ENCODE assay signal across 16 cellular contexts in genomic region chr10:12380999-12381398, GRCh38. TPM values are rescaled to one million over a fixed set of nuclear protein-coding genes. Genes with fewer than 3 reads are reported as not detected.
DNase-seq lines count a peak whose midpoint lies in the region; ATAC-seq and TF ChIP-seq lines count a peak whose summit lies in the region.
"Had no signal": no experiment of that assay in that cellular context is flagged by ENCODE, and none has a peak within 500 bp of the region (broad histone marks: within the 10 kb centered on the region; RNA-seq: fewer than 3 reads in every experiment).

No MANE protein-coding gene starts in this region.

- H3K36me3 Mint-ChIP-seq in activated CD4-positive, alpha-beta memory T cell treated with anti-CD3 and anti-CD28 coated beads for 36 hours, result peaks cover 2% of the 10 kb centered on the region
- peaks cover 7% of the 10 kb centered on the region for H3K36me3 Mint-ChIP-seq in activated CD4-positive, alpha-beta memory T cell treated with anti-CD3 and anti-CD28 coated beads, Interleukin-2, amount 10 ng/mL, durations not matched to agents 7 days and 5 days (ENCODE audit: low read depth)
- H3K36me3 Mint-ChIP-seq in activated naive CD8-positive, alpha-beta T cell treated with anti-CD3 and anti-CD28 coated beads, Interleukin-2, amount 50 U/mL, for 24 hours (ENCODE audit: low read depth), result peaks cover 7% of the 10 kb centered on the region
- peaks cover 8% of the 10 kb centered on the region for H3K36me3 Mint-ChIP-seq in activated naive CD8-positive, alpha-beta T cell treated with anti-CD3 and anti-CD28 coated beads for 36 hours
- H3K36me3 Mint-ChIP-seq: CD4-positive, CD25-positive, alpha-beta regulatory T cell had no signal

- no peaks in the 10 kb centered on the region for H3K27me3 Mint-ChIP-seq in activated CD4-positive, alpha-beta memory T cell treated with anti-CD3 and anti-CD28 coated beads for 36 hours
- no peaks in the 10 kb centered on the region for H3K27me3 Mint-ChIP-seq in activated CD4-positive, alpha-beta memory T cell treated with anti-CD3 and anti-CD28 coated beads, Interleukin-2, amount 10 ng/mL, durations not matched to agents 7 days and 5 days
- no peaks in the 10 kb centered on the region for H3K27me3 Mint-ChIP-seq in activated naive CD8-positive, alpha-beta T cell treated with anti-CD3 and anti-CD28 coated beads, Interleukin-2, amount 50 U/mL, for 24 hours
- no peaks in the 10 kb centered on the region for H3K27me3 Mint-ChIP-seq in activated naive CD8-positive, alpha-beta T cell treated with anti-CD3 and anti-CD28 coated beads for 36 hours
- H3K27me3 Mint-ChIP-seq: B cell; CD4-positive, CD25-positive, alpha-beta regulatory T cell; CD8-positive, alpha-beta memory T cell had no signal

- H3K4me3 Mint-ChIP-seq in activated CD4-positive, alpha-beta memory T cell treated with anti-CD3 and anti-CD28 coated beads for 36 hours, result no peak overlapping the region
- H3K4me3 Mint-ChIP-seq in activated CD4-positive, alpha-beta memory T cell treated with anti-CD3 and anti-CD28 coated beads, Interleukin-2, amount 10 ng/mL, durations not matched to agents 7 days and 5 days, result no peak overlapping the region
- no peak overlapping the region for H3K4me3 Mint-ChIP-seq in activated naive CD8-positive, alpha-beta T cell treated with anti-CD3 and anti-CD28 coated beads, Interleukin-2, amount 50 U/mL, for 24 hours
- no peak overlapping the region for H3K4me3 Mint-ChIP-seq in activated naive CD8-positive, alpha-beta T cell treated with anti-CD3 and anti-CD28 coated beads for 36 hours
- H3K4me3 Mint-ChIP-seq: B cell; CD4-positive, CD25-positive, alpha-beta regulatory T cell; CD8-positive, alpha-beta memory T cell; GM23338 had no signal

- no peak for TF ChIP-seq CTCF in mucosa of descending colon (IDR thresholded peaks at IDR 0.05)

- H3K27ac Mint-ChIP-seq in activated CD4-positive, alpha-beta memory T cell treated with anti-CD3 and anti-CD28 coated beads for 36 hours, result peak overlapping the region; percentile 86
- no peak overlapping the region for H3K27ac Mint-ChIP-seq in activated CD4-positive, alpha-beta memory T cell treated with anti-CD3 and anti-CD28 coated beads, Interleukin-2, amount 10 ng/mL, durations not matched to agents 7 days and 5 days
- peak overlapping the region; percentile 52 for H3K27ac Mint-ChIP-seq in activated naive CD8-positive, alpha-beta T cell treated with anti-CD3 and anti-CD28 coated beads, Interleukin-2, amount 50 U/mL, for 24 hours
- no peak overlapping the region for H3K27ac Mint-ChIP-seq in activated naive CD8-positive, alpha-beta T cell treated with anti-CD3 and anti-CD28 coated beads for 36 hours
- H3K27ac Mint-ChIP-seq: CD4-positive, CD25-positive, alpha-beta regulatory T cell; GM23338 had no signal

- ATAC-seq in activated naive CD8-positive, alpha-beta T cell treated with anti-CD3 and anti-CD28 coated beads, Interleukin-2, amount 50 U/mL, for 24 hours, result no peak
- ATAC-seq in mucosa of descending colon, result peak; percentile 66
- ATAC-seq: GM23338 had no signal

- H3K4me1 ChIP-seq in mucosa of descending colon (ENCODE audit: low read depth), result no peaks in the 10 kb centered on the region
- H3K4me1 ChIP-seq: BLaER1 treated with 17β-estradiol and CSF1 and Interleukin-3, amounts not matched to agents 10 nM and 100 nM had no signal

- no peak for DNase-seq in activated CD4-positive, alpha-beta memory T cell treated with anti-CD3 and anti-CD28 coated beads for 36 hours
- DNase-seq in activated CD4-positive, alpha-beta memory T cell treated with anti-CD3 and anti-CD28 coated beads, Interleukin-2, amount 10 ng/mL, durations not matched to agents 7 days and 5 days, result no peak
- no peak for DNase-seq in activated naive CD8-positive, alpha-beta T cell treated with anti-CD3 and anti-CD28 coated beads, Interleukin-2, amount 50 U/mL, for 24 hours
- DNase-seq in activated naive CD8-positive, alpha-beta T cell treated with anti-CD3 and anti-CD28 coated beads for 36 hours, result no peak
- DNase-seq in mucosa of descending colon, result no peak
- no peak for DNase-seq in AML-193 (lab: John Stamatoyannopoulos, UW)
- no peak for DNase-seq in retina
- DNase-seq: 8988T; CD4-positive, CD25-positive, alpha-beta regulatory T cell; CD8-positive, alpha-beta memory T cell; COR-L47; DMS 273 treated with DMSO at 0.1 percent for 48 hours; HCEC 1CT had no signal

- POLR2A ChIA-PET in activated CD4-positive, alpha-beta memory T cell treated with anti-CD3 and anti-CD28 coated beads for 36 hours (lab: Charles Lee), result interaction anchor here (1.0 to 1.3 kb wide), 3 partner anchors 31 to 39 kb away, joined by 3 to 4 read pairs (median 3); no protein-coding TSS in a partner anchor
- POLR2A ChIA-PET in activated CD4-positive, alpha-beta memory T cell treated with anti-CD3 and anti-CD28 coated beads, Interleukin-2, amount 10 ng/mL, durations not matched to agents 7 days and 5 days (lab: Charles Lee), result no interaction called here

- CTCF ChIA-PET in activated CD4-positive, alpha-beta memory T cell treated with anti-CD3 and anti-CD28 coated beads for 36 hours (lab: Charles Lee), result interaction anchor here (1.3 kb wide), 1 partner anchor 22 kb away, joined by 3 read pairs; no protein-coding TSS in a partner anchor
- CTCF ChIA-PET in activated CD4-positive, alpha-beta memory T cell treated with anti-CD3 and anti-CD28 coated beads, Interleukin-2, amount 10 ng/mL, durations not matched to agents 7 days and 5 days (lab: Charles Lee), result no interaction called here

- H3K9me3 ChIP-seq in mucosa of descending colon, result no peaks in the 10 kb centered on the region

- intact Hi-C loops in activated CD4-positive, alpha-beta memory T cell treated with anti-CD3 and anti-CD28 coated beads for 36 hours (cut with micrococcal nuclease), result loop anchor here (1.0 kb wide), 1 partner anchor 38 kb away; no protein-coding TSS in a partner anchor
- intact Hi-C loops in mucosa of descending colon (cut with DNase I, micrococcal nuclease), result no loop called here

- peaks cover 24% of the 10 kb centered on the region for H3K4me1 Mint-ChIP-seq in activated CD4-positive, alpha-beta memory T cell treated with anti-CD3 and anti-CD28 coated beads for 36 hours (ENCODE audit: low read depth)
- H3K4me1 Mint-ChIP-seq in activated CD4-positive, alpha-beta memory T cell treated with anti-CD3 and anti-CD28 coated beads, Interleukin-2, amount 10 ng/mL, durations not matched to agents 7 days and 5 days, result peaks cover 3% of the 10 kb centered on the region
- peaks cover 29% of the 10 kb centered on the region for H3K4me1 Mint-ChIP-seq in activated naive CD8-positive, alpha-beta T cell treated with anti-CD3 and anti-CD28 coated beads, Interleukin-2, amount 50 U/mL, for 24 hours
- peaks cover 19% of the 10 kb centered on the region for H3K4me1 Mint-ChIP-seq in activated naive CD8-positive, alpha-beta T cell treated with anti-CD3 and anti-CD28 coated beads for 36 hours
- H3K4me1 Mint-ChIP-seq: GM23338 had no signal

- no peak overlapping the region for H3K4me3 ChIP-seq in mucosa of descending colon
- H3K4me3 ChIP-seq: BLaER1 treated with 17β-estradiol and CSF1 and Interleukin-3, amounts not matched to agents 10 nM and 100 nM; GM23338 had no signal

- no peaks in the 10 kb centered on the region for H3K36me3 ChIP-seq in mucosa of descending colon (ENCODE audit: low read depth)

- peaks cover 14% of the 10 kb centered on the region for H3K9me3 Mint-ChIP-seq in activated CD4-positive, alpha-beta memory T cell treated with anti-CD3 and anti-CD28 coated beads for 36 hours
- H3K9me3 Mint-ChIP-seq in activated CD4-positive, alpha-beta memory T cell treated with anti-CD3 and anti-CD28 coated beads, Interleukin-2, amount 10 ng/mL, durations not matched to agents 7 days and 5 days, result peaks cover 12% of the 10 kb centered on the region
- H3K9me3 Mint-ChIP-seq in activated naive CD8-positive, alpha-beta T cell treated with anti-CD3 and anti-CD28 coated beads, Interleukin-2, amount 50 U/mL, for 24 hours, result peaks cover 21% of the 10 kb centered on the region
- peaks cover 11% of the 10 kb centered on the region for H3K9me3 Mint-ChIP-seq in activated naive CD8-positive, alpha-beta T cell treated with anti-CD3 and anti-CD28 coated beads for 36 hours

RNA-seq across cellular contexts. Expression of gene CAMK1D, which starts 31.7 kb away (rescaled TPM):
- 10 to 100 TPM; 17.7 to 17.9 TPM for total RNA-seq in activated CD4-positive, alpha-beta memory T cell treated with anti-CD3 and anti-CD28 coated beads for 36 hours
- 10 to 100 TPM; 16.7 to 17.8 TPM for total RNA-seq in activated CD4-positive, alpha-beta memory T cell treated with anti-CD3 and anti-CD28 coated beads, Interleukin-2, amount 10 ng/mL, durations not matched to agents 7 days and 5 days
- total RNA-seq in activated naive CD8-positive, alpha-beta T cell treated with anti-CD3 and anti-CD28 coated beads for 36 hours, result 10 to 100 TPM; 11.9 to 15.4 TPM
- total RNA-seq in mucosa of descending colon, result 10 to 100 TPM; 20.6 to 48.5 (median 32.8) TPM

Comparison
In these comparisons a context has a peak if more than half of its experiments do, and no peak if none do; other contexts are left out.
1. H3K27ac Mint-ChIP-seq: peak in activated CD4-positive, alpha-beta memory T cell treated with anti-CD3 and anti-CD28 coated beads for 36 hours (single experiment) and activated naive CD8-positive, alpha-beta T cell treated with anti-CD3 and anti-CD28 coated beads, Interleukin-2, amount 50 U/mL, for 24 hours (single experiment); none in activated CD4-positive, alpha-beta memory T cell treated with anti-CD3 and anti-CD28 coated beads, Interleukin-2, amount 10 ng/mL, durations not matched to agents 7 days and 5 days (single experiment) and activated naive CD8-positive, alpha-beta T cell treated with anti-CD3 and anti-CD28 coated beads for 36 hours (single experiment).